In the genomic region with DNA sequence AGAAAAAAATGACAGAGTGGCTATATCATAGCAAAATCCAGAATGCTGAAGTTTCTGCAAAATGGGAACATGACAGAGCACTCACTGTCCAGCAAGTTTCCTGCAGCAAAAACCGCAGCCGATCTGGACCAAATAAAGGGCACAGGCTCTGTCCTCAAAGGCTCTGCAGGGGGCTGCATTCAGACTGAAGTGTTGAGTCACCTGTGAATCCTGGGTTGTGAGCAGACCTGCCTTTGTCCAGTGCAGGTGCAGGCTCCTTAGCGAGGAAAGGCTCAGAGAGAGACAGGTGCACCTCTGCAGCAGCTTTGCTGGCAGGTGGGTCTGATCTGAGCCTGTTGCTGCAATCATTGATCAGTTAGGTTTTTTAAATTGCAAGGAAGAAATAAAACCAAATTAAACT, we compare ENCODE assay signal across 23 cellular contexts. TPM values are rescaled to one million over a fixed set of nuclear protein-coding genes. Genes with fewer than 3 reads are reported as not detected.
DNase-seq lines count a peak whose midpoint lies in the region; ATAC-seq and TF ChIP-seq lines count a peak whose summit lies in the region.
"Had no signal": no experiment of that assay in that cellular context is flagged by ENCODE, and none has a peak within 500 bp of the region (broad histone marks: within the 10 kb centered on the region; RNA-seq: fewer than 3 reads in every experiment).

No MANE protein-coding gene starts in this region.

- DNase-seq in NCI-H1092 (lab: John Stamatoyannopoulos, UW), result peak; percentile 72
- DNase-seq in NCI-H2107 treated with DMSO at 0.1 percent for 48 hours (lab: John Stamatoyannopoulos, UW; ENCODE audit: unreplicated experiment), result peak; percentile 76
- no peak for DNase-seq in T-helper 2 cell treated with Interferon-gamma antibody and Interleukin-4, amounts not matched to agents 5 μg/mL and 100 μg/mL, for 36 hours (ENCODE audit: low spot score)
- no peak for DNase-seq in stimulated activated CD4-positive, alpha-beta T cell treated with anti-CD3 and anti-CD28 coated beads, Interleukin-1b, Interleukin-23, amount 100 ng/mL, for 48 hours
- DNase-seq in NOMO-1 treated with DMSO at 0.1 percent for 48 hours (lab: John Stamatoyannopoulos, UW; ENCODE audit: unreplicated experiment), result no peak
- no peak for DNase-seq in body of pancreas
- DNase-seq: ACHN; activated CD4-positive, alpha-beta T cell treated with anti-CD3 and anti-CD28 coated beads, Interleukin-2, amount 50 U/mL, for 4 hours; activated naive CD4-positive, alpha-beta T cell treated with anti-CD3 and anti-CD28 coated beads, Interleukin-2, amount 50 U/mL, for 16 hours; activated T-cell treated with anti-CD3 and anti-CD28 coated beads, Interleukin-2, amount 50 U/mL, for 1 hour; CD4-positive, alpha-beta memory T cell; EL; left ventricle myocardium inferior; MG63; NCI-H524 treated with DMSO at 0.1 percent for 48 hours; stimulated activated CD4-positive, alpha-beta T cell treated with anti-CD3 and anti-CD28 coated beads, Interleukin-15, amount 100 ng/mL, for 24 hours; stimulated activated naive CD8-positive, alpha-beta T cell treated with anti-CD3 and anti-CD28 coated beads, Interleukin-15, Interleukin-2, amounts not matched to agents 100 U/mL and 50 U/mL, for 24 hours; upper lobe of right lung had no signal

- TF ChIP-seq POLR2A in body of pancreas (IDR thresholded peaks at IDR 0.05), result no peak

- H3K4me1 ChIP-seq in body of pancreas, result peaks cover 7% of the 10 kb centered on the region
- H3K4me1 ChIP-seq: upper lobe of right lung had no signal

- intact Hi-C loops in body of pancreas (cut with DNase I), result no loop called here

- H3K27ac ChIP-seq in C4-2B, result peak overlapping the region; percentile 41; the same call in 1 of the 2 replicates
- H3K27ac ChIP-seq in VCaP, result peak overlapping the region; percentile 80
- no peak overlapping the region for H3K27ac ChIP-seq in body of pancreas
- H3K27ac ChIP-seq: coronary artery, left ventricle myocardium inferior, upper lobe of right lung had no signal

- H3K4me3 ChIP-seq in body of pancreas, result no peak overlapping the region
- H3K4me3 ChIP-seq: coronary artery, left ventricle myocardium inferior, MG63, upper lobe of right lung had no signal

- H3K36me3 ChIP-seq in body of pancreas (replicated peaks in 1 of 2; ENCODE audit: insufficient read depth in 1 of 2, low read depth in 2 of 2), result no peaks in the 10 kb centered on the region
- H3K36me3 ChIP-seq: left ventricle myocardium inferior, MG63, upper lobe of right lung had no signal

- no peak for ATAC-seq in body of pancreas
- ATAC-seq: stimulated activated naive CD8-positive, alpha-beta T cell treated with anti-CD3 and anti-CD28 coated beads, Interleukin-15, Interleukin-2, amounts not matched to agents 100 U/mL and 50 U/mL, for 24 hours; upper lobe of right lung had no signal

- no peaks in the 10 kb centered on the region for H3K9me3 ChIP-seq in body of pancreas
- H3K9me3 ChIP-seq: left ventricle myocardium inferior, MG63, upper lobe of right lung had no signal

- TF ChIP-seq CTCF in C4-2B (conservative IDR thresholded peaks at IDR 0.05) (no peak), VCaP (conservative IDR thresholded peaks at IDR 0.05) (no peak), body of pancreas (IDR thresholded peaks at IDR 0.05) (no peak)

- WGBS in body of pancreas, 2 donors, result 64 to 69% methylated on average over 3 of the region's 3 CpGs

- H3K27me3 Mint-ChIP-seq in T-helper 2 cell treated with Interferon-gamma antibody and Interleukin-4, amounts not matched to agents 5 μg/mL and 100 μg/mL, for 36 hours (ENCODE audit: low read depth), result peaks cover 33% of the 10 kb centered on the region

- H3K36me3 Mint-ChIP-seq in T-helper 2 cell treated with Interferon-gamma antibody and Interleukin-4, amounts not matched to agents 5 μg/mL and 100 μg/mL, for 36 hours (ENCODE audit: low read depth), result no peaks in the 10 kb centered on the region
- H3K36me3 Mint-ChIP-seq: CD4-positive, alpha-beta memory T cell had no signal

- no peak overlapping the region for H3K27ac Mint-ChIP-seq in T-helper 2 cell treated with Interferon-gamma antibody and Interleukin-4, amounts not matched to agents 5 μg/mL and 100 μg/mL, for 36 hours
- H3K27ac Mint-ChIP-seq: CD4-positive, alpha-beta memory T cell had no signal

- no peak overlapping the region for H3K4me3 Mint-ChIP-seq in T-helper 2 cell treated with Interferon-gamma antibody and Interleukin-4, amounts not matched to agents 5 μg/mL and 100 μg/mL, for 36 hours
- H3K4me3 Mint-ChIP-seq: CD4-positive, alpha-beta memory T cell had no signal

- no peaks in the 10 kb centered on the region for H3K4me1 Mint-ChIP-seq in T-helper 2 cell treated with Interferon-gamma antibody and Interleukin-4, amounts not matched to agents 5 μg/mL and 100 μg/mL, for 36 hours (ENCODE audit: low read depth)

- H3K27me3 ChIP-seq in body of pancreas, result peaks cover 0 to 8% of the 10 kb centered on the region in 2 donors

- no peaks in the 10 kb centered on the region for H3K9me3 Mint-ChIP-seq in T-helper 2 cell treated with Interferon-gamma antibody and Interleukin-4, amounts not matched to agents 5 μg/mL and 100 μg/mL, for 36 hours
- H3K9me3 Mint-ChIP-seq: CD4-positive, alpha-beta memory T cell had no signal

RNA-seq across cellular contexts. Expression of gene NFAM1, which starts 29.3 kb away (rescaled TPM):
- total RNA-seq in body of pancreas, result 1 to 10 TPM in 1 of 2 donors, under 1 TPM in 1; 0.66 to 1.0 TPM
- total RNA-seq: endothelial cell of umbilical vein, fibroblast of villous mesenchyme had no signal

RNA-seq across cellular contexts. Expression of gene RRP7A, which starts 58.1 kb away (rescaled TPM):
- 10 to 100 TPM; 13.7 to 23.4 TPM for total RNA-seq in body of pancreas

Comparison
In these comparisons a context has a peak if more than half of its experiments do, and no peak if none do; other contexts are left out.
1. H3K27ac ChIP-seq: peak in C4-2B (single experiment) and VCaP (single experiment); none in body of pancreas (0 of 4).
2. DNase-seq: peak in NCI-H1092 (single experiment) and NCI-H2107 treated with DMSO at 0.1 percent for 48 hours (single experiment); none in T-helper 2 cell treated with Interferon-gamma antibody and Interleukin-4, amounts not matched to agents 5 μg/mL and 100 μg/mL, for 36 hours (single experiment), stimulated activated CD4-positive, alpha-beta T cell treated with anti-CD3 and anti-CD28 coated beads, Interleukin-1b, Interleukin-23, amount 100 ng/mL, for 48 hours (single experiment), NOMO-1 treated with DMSO at 0.1 percent for 48 hours (single experiment) and body of pancreas (0 of 4).